Comparison of ENCODE assay signal across 18 cellular contexts in genomic region chr3:127391436-127392145, GRCh38.
"Had no signal": no experiment of that assay in that cellular context is flagged by ENCODE, and none has a peak within 500 bp of the region (broad histone marks: within the 10 kb centered on the region; RNA-seq: fewer than 3 reads in every experiment).

No MANE protein-coding gene starts in this region.

- H3K4me3 ChIP-seq: breast epithelium, heart left ventricle, mucosa of descending colon, skin epidermis, thoracic aorta had no signal

- H3K36me3 ChIP-seq: breast epithelium, heart left ventricle, thoracic aorta had no signal

- ATAC-seq: activated CD8-positive, alpha-beta T cell treated with anti-CD3 and anti-CD28 coated beads, Interleukin-2, amount 10 ng/mL, durations not matched to agents 7 days and 5 days; heart left ventricle; left colon; mucosa of descending colon; naive thymus-derived CD8-positive, alpha-beta T cell had no signal

- H3K4me1 Mint-ChIP-seq: activated CD4-positive, alpha-beta T cell treated with anti-CD3 and anti-CD28 coated beads, Interleukin-2, amount 10 ng/mL, durations not matched to agents 24 days and 14 days; immature natural killer cell; naive thymus-derived CD8-positive, alpha-beta T cell had no signal

- H3K9me3 Mint-ChIP-seq: activated CD4-positive, alpha-beta T cell treated with anti-CD3 and anti-CD28 coated beads, Interleukin-2, amount 10 ng/mL, durations not matched to agents 24 days and 14 days; activated naive CD8-positive, alpha-beta T cell treated with anti-CD3 and anti-CD28 coated beads, Interleukin-2, amount 10 ng/mL, durations not matched to agents 7 days and 5 days; immature natural killer cell had no signal

- H3K27me3 ChIP-seq: breast epithelium had no signal

- H3K4me3 Mint-ChIP-seq: activated CD4-positive, alpha-beta T cell treated with anti-CD3 and anti-CD28 coated beads, Interleukin-2, amount 10 ng/mL, durations not matched to agents 24 days and 14 days; activated CD8-positive, alpha-beta T cell treated with anti-CD3 and anti-CD28 coated beads, Interleukin-2, amount 10 ng/mL, durations not matched to agents 7 days and 5 days; activated naive CD8-positive, alpha-beta T cell treated with anti-CD3 and anti-CD28 coated beads, Interleukin-2, amount 10 ng/mL, durations not matched to agents 7 days and 5 days; immature natural killer cell; naive thymus-derived CD8-positive, alpha-beta T cell had no signal

- H3K27ac ChIP-seq: breast epithelium, heart left ventricle, skin epidermis, thoracic aorta had no signal

- H3K27ac Mint-ChIP-seq: activated CD4-positive, alpha-beta T cell treated with anti-CD3 and anti-CD28 coated beads, Interleukin-2, amount 10 ng/mL, durations not matched to agents 24 days and 14 days; activated CD8-positive, alpha-beta T cell treated with anti-CD3 and anti-CD28 coated beads, Interleukin-2, amount 10 ng/mL, durations not matched to agents 7 days and 5 days; activated naive CD8-positive, alpha-beta T cell treated with anti-CD3 and anti-CD28 coated beads, Interleukin-2, amount 10 ng/mL, durations not matched to agents 7 days and 5 days; immature natural killer cell had no signal

- H3K4me1 ChIP-seq: breast epithelium, heart left ventricle had no signal

- H3K36me3 Mint-ChIP-seq: activated naive CD8-positive, alpha-beta T cell treated with anti-CD3 and anti-CD28 coated beads, Interleukin-2, amount 10 ng/mL, durations not matched to agents 7 days and 5 days; immature natural killer cell; naive thymus-derived CD8-positive, alpha-beta T cell had no signal

- DNase-seq: activated CD4-positive, alpha-beta T cell treated with anti-CD3 and anti-CD28 coated beads, Interleukin-2, amount 10 ng/mL, durations not matched to agents 24 days and 14 days; activated CD4-positive, CD25-positive, alpha-beta regulatory T cell; activated CD8-positive, alpha-beta T cell treated with anti-CD3 and anti-CD28 coated beads, Interleukin-2, amount 10 ng/mL, durations not matched to agents 7 days and 5 days; activated naive CD8-positive, alpha-beta T cell treated with anti-CD3 and anti-CD28 coated beads, Interleukin-2, amount 10 ng/mL, durations not matched to agents 7 days and 5 days; anterior cingulate cortex; cerebellar nuclear complex; heart left ventricle; immature natural killer cell; left colon; mammary epithelial cell; mucosa of descending colon; naive thymus-derived CD8-positive, alpha-beta T cell; nucleus accumbens; stimulated activated CD4-positive, alpha-beta T cell treated with anti-CD3 and anti-CD28 coated beads, Interleukin-4, amount 100 ng/mL, for 24 hours; stimulated activated CD8-positive, alpha-beta memory T cell treated with anti-CD3 and anti-CD28 coated beads, Interleukin-4, amount 100 ng/mL, for 48 hours had no signal
